In the genomic region with DNA sequence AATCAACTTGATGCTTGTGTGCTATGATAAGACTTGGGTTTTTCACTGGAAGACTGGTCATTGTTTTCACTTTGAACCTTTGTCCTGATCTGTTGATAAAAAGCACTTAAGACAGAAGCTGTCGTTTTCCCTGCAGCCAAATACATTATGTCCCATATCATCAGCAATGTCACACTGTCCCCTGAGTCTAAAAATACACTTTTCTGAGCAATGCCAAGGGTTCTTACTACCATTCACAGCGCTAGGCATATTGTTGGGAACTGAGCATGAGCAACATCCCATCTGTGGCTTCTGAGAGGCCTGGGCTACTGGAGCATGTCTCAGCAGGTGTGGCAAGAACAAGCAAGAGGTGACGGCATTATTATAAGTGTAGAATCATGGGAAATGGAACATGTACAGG, we compare ENCODE assay signal across 12 cellular contexts.
DNase-seq lines count a peak whose midpoint lies in the region; ATAC-seq, FAIRE-seq and TF ChIP-seq lines count a peak whose summit lies in the region.
"Had no signal": no experiment of that assay in that cellular context is flagged by ENCODE, and none has a peak within 500 bp of the region (broad histone marks: within the 10 kb centered on the region; RNA-seq: fewer than 3 reads in every experiment).

No MANE protein-coding gene starts in this region.

- H3K27ac ChIP-seq in HepG2 (ENCODE audit: extremely low read length, insufficient read depth, low read length) (no peak overlapping the region), MM.1S (ENCODE audit: low read length) (no peak overlapping the region), right lobe of liver (no peak overlapping the region)
- H3K27ac ChIP-seq: stomach had no signal

- peaks cover 53% of the 10 kb centered on the region for H3K4me1 Mint-ChIP-seq in neural crest cell

- in situ Hi-C loops in HepG2 (cut with HindIII; ENCODE audit: extremely low pct_ligation_motif_present, low pct_unique_long_range_greater_than_20kb), result no loop called here

- H3K4me1 ChIP-seq in Loucy (ENCODE audit: insufficient read depth, low read length, poor library complexity, severe bottlenecking) (peaks cover 14% of the 10 kb centered on the region), HepG2 (ENCODE audit: insufficient read depth, low read length) (no peaks in the 10 kb centered on the region; the same call in 1 of the 2 replicates), MM.1S (ENCODE audit: low read length) (no peaks in the 10 kb centered on the region), right lobe of liver (no peaks in the 10 kb centered on the region)

- H3F3A ChIP-seq in Loucy (ENCODE audit: low read depth) (no peaks in the 10 kb centered on the region), MM.1S (ENCODE audit: insufficient read depth, low read length) (no peaks in the 10 kb centered on the region)

- peak overlapping the region; percentile 18 for H3K4me2 ChIP-seq in Loucy (ENCODE audit: low read depth, low read length, poor library complexity, severe bottlenecking)
- H3K4me2 ChIP-seq in HepG2 (ENCODE audit: low read depth, low read length), result no peak overlapping the region
- H3K4me2 ChIP-seq in MM.1S (ENCODE audit: low read depth, low read length), result no peak overlapping the region

- TF ChIP-seq EP300 in HepG2 (IDR thresholded peaks at IDR 0.05; ENCODE audit: low read depth in 2 of 2, low read length in 2 of 2) (no peak), HepG2 (CRISPR knock-in tag; IDR thresholded peaks at IDR 0.05; ENCODE audit: borderline replicate concordance) (no peak)

- no peaks in the 10 kb centered on the region for H3K27me3 Mint-ChIP-seq in neural crest cell (ENCODE audit: low read depth)
- H3K27me3 Mint-ChIP-seq: activated CD8-positive, alpha-beta T cell treated with anti-CD3 and anti-CD28 coated beads for 36 hours had no signal

- no peak for TF ChIP-seq CTCF in Loucy (conservative IDR thresholded peaks at IDR 0.05; ENCODE audit: low read length)
- no peak for TF ChIP-seq CTCF in neural crest cell (conservative IDR thresholded peaks at IDR 0.05)
- no peak for TF ChIP-seq CTCF in HepG2 (CRISPR knock-in tag; IDR thresholded peaks at IDR 0.05)
- no peak for TF ChIP-seq CTCF in MM.1S (IDR thresholded peaks at IDR 0.05; ENCODE audit: low read length)
- TF ChIP-seq CTCF in right lobe of liver (IDR thresholded peaks at IDR 0.05), result no peak

- WGBS in HepG2 (ENCODE audit: low lambda C conversion rate), result 79% methylated on average over 3 of the region's 3 CpGs
- 68% methylated on average over 3 of the region's 3 CpGs for WGBS in right lobe of liver (ENCODE audit: insufficient coverage, low coverage, low lambda C conversion rate, missing lambda C conversion rate)

- H2AFZ ChIP-seq in Loucy (ENCODE audit: low read length) (no peak overlapping the region), HepG2 (ENCODE audit: low read length) (no peak overlapping the region), MM.1S (ENCODE audit: low read length) (no peak overlapping the region)

- FAIRE-seq in HepG2 (lab: Jason Lieb, UNC), result no peak

- POLR2A ChIA-PET in HepG2 (lab: Yijun Ruan, JAX), result no interaction called here

- TF ChIP-seq POLR2A in erythroblast (IDR thresholded peaks at IDR 0.05; ENCODE audit: low read length), result no peak
- TF ChIP-seq POLR2A in HepG2 (IDR thresholded peaks at IDR 0.05; ENCODE audit: insufficient read depth in 1 of 2, low read depth in 2 of 2, low read length in 2 of 2), result no peak
- TF ChIP-seq POLR2A in right lobe of liver (IDR thresholded peaks at IDR 0.05), result no peak

- H4K20me1 ChIP-seq in Loucy (ENCODE audit: insufficient read depth, low read length, poor library complexity, severe bottlenecking), result no peaks in the 10 kb centered on the region
- no peaks in the 10 kb centered on the region for H4K20me1 ChIP-seq in HepG2 (ENCODE audit: insufficient read depth, low read length)
- no peaks in the 10 kb centered on the region for H4K20me1 ChIP-seq in MM.1S (ENCODE audit: insufficient read depth, low read length)

- H3K27me3 ChIP-seq in Loucy (ENCODE audit: insufficient read depth, low read length, poor library complexity, severe bottlenecking) (no peaks in the 10 kb centered on the region), HepG2 (ENCODE audit: control insufficient read depth in 1 of 2, insufficient read depth in 2 of 2, low read length in 2 of 2) (peaks cover 0 to 1% of the 10 kb centered on the region in 2 experiments; a peak in 1 of 5 replicates), MM.1S (replicated peaks; ENCODE audit: insufficient read depth, low read length) (no peaks in the 10 kb centered on the region), right lobe of liver (no peaks in the 10 kb centered on the region)
- H3K27me3 ChIP-seq: stomach had no signal

- H3K79me2 ChIP-seq in Loucy (ENCODE audit: insufficient read depth, low read length), result no peaks in the 10 kb centered on the region
- H3K79me2 ChIP-seq in HepG2 (ENCODE audit: insufficient read depth, low read length), result no peaks in the 10 kb centered on the region
- H3K79me2 ChIP-seq in MM.1S (ENCODE audit: low read length), result no peaks in the 10 kb centered on the region

- H3K4me3 Mint-ChIP-seq in neural crest cell, result no peak overlapping the region
- H3K4me3 Mint-ChIP-seq: activated CD8-positive, alpha-beta T cell treated with anti-CD3 and anti-CD28 coated beads for 36 hours had no signal

- peak overlapping the region; percentile 92 for H3K27ac Mint-ChIP-seq in neural crest cell (ENCODE audit: unreplicated experiment)
- H3K27ac Mint-ChIP-seq: activated CD8-positive, alpha-beta T cell treated with anti-CD3 and anti-CD28 coated beads for 36 hours had no signal

- H3K9ac ChIP-seq in Loucy (ENCODE audit: low read depth, low read length, poor library complexity, severe bottlenecking) (no peak overlapping the region), HepG2 (ENCODE audit: insufficient read depth, low read depth, low read length) (no peak overlapping the region), MM.1S (ENCODE audit: low read length) (no peak overlapping the region)

- H3K4me3 ChIP-seq in Loucy (ENCODE audit: low read length, poor library complexity, severe bottlenecking) (no peak overlapping the region), HepG2 (replicated peaks in 1 of 3; ENCODE audit: insufficient read depth in 1 of 3, low read depth in 2 of 3, low read length in 3 of 3) (no peak overlapping the region), MM.1S (ENCODE audit: low read length) (no peak overlapping the region), right lobe of liver (no peak overlapping the region)
- H3K4me3 ChIP-seq: stomach had no signal

- CTCF ChIA-PET in HepG2 (lab: Yijun Ruan, JAX; ENCODE audit: low intra/inter-chr PET ratio, low total read pairs), result no interaction called here

- intact Hi-C loops in HepG2 (cut with micrococcal nuclease; ENCODE audit: unreplicated experiment), result no loop called here
- intact Hi-C loops in right lobe of liver (cut with DNase I), result no loop called here

- BruUV-seq in HepG2 (replicated peaks; lab: Mats Ljungman, UMichigan), result no TSS peak

- H3K9me3 Mint-ChIP-seq in neural crest cell, result peaks cover 4% of the 10 kb centered on the region
- H3K9me3 Mint-ChIP-seq: activated CD8-positive, alpha-beta T cell treated with anti-CD3 and anti-CD28 coated beads for 36 hours had no signal

- peaks cover 38% of the 10 kb centered on the region for H3K36me3 Mint-ChIP-seq in neural crest cell (ENCODE audit: low read depth)

- H3K36me3 ChIP-seq in Loucy (ENCODE audit: insufficient read depth, low read length) (no peaks in the 10 kb centered on the region), HepG2 (replicated peaks in 1 of 2; ENCODE audit: control insufficient read depth in 1 of 2, insufficient read depth in 2 of 2, low read length in 2 of 2) (peaks cover 1 to 14% of the 10 kb centered on the region in 2 experiments; a peak in 2 of 5 replicates), MM.1S (replicated peaks; ENCODE audit: insufficient read depth, low read length) (no peaks in the 10 kb centered on the region), right lobe of liver (peaks cover 0 to 2% (median 0%) of the 10 kb centered on the region in 4 donors)

- peak; percentile 53 for ATAC-seq in GM18909 (IDR thresholded peaks at IDR 0.05; ENCODE audit: poor library complexity, unreplicated experiment)
- no peak for ATAC-seq in HepG2
- no peak for ATAC-seq in right lobe of liver

- no peaks in the 10 kb centered on the region for H3K9me2 ChIP-seq in Loucy (replicated peaks; ENCODE audit: low read depth, low read length)
- H3K9me2 ChIP-seq in MM.1S (replicated peaks; ENCODE audit: insufficient read depth, low read length), result no peaks in the 10 kb centered on the region

- H3K9me3 ChIP-seq in Loucy (ENCODE audit: insufficient read depth, low read depth, low read length) (no peaks in the 10 kb centered on the region), HepG2 (ENCODE audit: low read length) (no peaks in the 10 kb centered on the region), MM.1S (replicated peaks; ENCODE audit: insufficient read depth, low read length) (no peaks in the 10 kb centered on the region), right lobe of liver (no peaks in the 10 kb centered on the region)
- H3K9me3 ChIP-seq: stomach had no signal

- peak; percentile 13 to 31 for DNase-seq in erythroblast (lab: John Stamatoyannopoulos, UW)
- DNase-seq in neural crest cell (ENCODE audit: low read depth, low spot score), result no peak
- DNase-seq in HepG2 (ENCODE audit: low spot score), result no peak
- no peak for DNase-seq in NCI-H748 treated with DMSO at 0.1 percent for 48 hours (lab: John Stamatoyannopoulos, UW)
- DNase-seq in MM.1S, result no peak
- DNase-seq in right lobe of liver, result no peak
- DNase-seq: activated CD8-positive, alpha-beta T cell treated with anti-CD3 and anti-CD28 coated beads for 36 hours; Karpas-422; retina; stomach had no signal

- TF ChIP-seq RAD21 in HepG2 (CRISPR knock-in tag; IDR thresholded peaks at IDR 0.05), result no peak

TF ChIP-seq in HepG2, 621 proteins besides CTCF, POLR2A, EP300 and RAD21 (continues in another document):
- TF ChIP-seq ZNF660 (CRISPR knock-in tag; IDR thresholded peaks at IDR 0.05; ENCODE audit: borderline replicate concordance, low read depth), result no peak
- TF ChIP-seq ZMYM3 (CRISPR knock-in tag; IDR thresholded peaks at IDR 0.05), result no peak
- TF ChIP-seq ZNF382 (CRISPR knock-in tag; IDR thresholded peaks at IDR 0.05; ENCODE audit: borderline replicate concordance), result no peak
- TF ChIP-seq, protein P1, sequence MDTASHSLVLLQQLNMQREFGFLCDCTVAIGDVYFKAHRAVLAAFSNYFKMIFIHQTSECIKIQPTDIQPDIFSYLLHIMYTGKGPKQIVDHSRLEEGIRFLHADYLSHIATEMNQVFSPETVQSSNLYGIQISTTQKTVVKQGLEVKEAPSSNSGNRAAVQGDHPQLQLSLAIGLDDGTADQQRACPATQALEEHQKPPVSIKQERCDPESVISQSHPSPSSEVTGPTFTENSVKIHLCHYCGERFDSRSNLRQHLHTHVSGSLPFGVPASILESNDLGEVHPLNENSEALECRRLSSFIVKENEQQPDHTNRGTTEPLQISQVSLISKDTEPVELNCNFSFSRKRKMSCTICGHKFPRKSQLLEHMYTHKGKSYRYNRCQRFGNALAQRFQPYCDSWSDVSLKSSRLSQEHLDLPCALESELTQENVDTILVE (CRISPR knock-in tag; IDR thresholded peaks at IDR 0.05), result no peak
- no peak for TF ChIP-seq ISX (CRISPR knock-in tag; conservative IDR thresholded peaks at IDR 0.05)

Comparison
In these comparisons a context has a peak if more than half of its experiments do, and no peak if none do; other contexts are left out.
1. DNase-seq: peak in erythroblast (2 of 2); none in neural crest cell (single experiment), HepG2 (single experiment), NCI-H748 treated with DMSO at 0.1 percent for 48 hours (single experiment), MM.1S (single experiment) and right lobe of liver (0 of 3).